Comparison of ENCODE assay signal across 21 cellular contexts in genomic region chr4:141246683-141247429, GRCh38. TPM values are rescaled to one million over a fixed set of nuclear protein-coding genes. Genes with fewer than 3 reads are reported as not detected.
DNase-seq lines count a peak whose midpoint lies in the region; ATAC-seq and TF ChIP-seq lines count a peak whose summit lies in the region.
"Had no signal": no experiment of that assay in that cellular context is flagged by ENCODE, and none has a peak within 500 bp of the region (broad histone marks: within the 10 kb centered on the region; RNA-seq: fewer than 3 reads in every experiment).

No MANE protein-coding gene starts in this region.

- H3K27ac ChIP-seq in SK-N-SH (ENCODE audit: low read depth in 2 of 2, low read length in 1 of 2) (peak overlapping the region in 1 of 2 experiments; percentile 30; a peak in 1 of 4 replicates), osteoblast (ENCODE audit: low read depth, low read length) (peak overlapping the region; percentile 42)
- H3K27ac ChIP-seq: 22Rv1, prostate gland had no signal

- TF ChIP-seq EP300 in SK-N-SH (IDR thresholded peaks at IDR 0.05; ENCODE audit: borderline replicate concordance in 1 of 2, low read depth in 1 of 2, low read length in 1 of 2), result no peak

- CTCF ChIA-PET in SK-N-SH (lab: Yijun Ruan, JAX), result no interaction called here

- no peaks in the 10 kb centered on the region for H4K20me1 ChIP-seq in SK-N-SH (ENCODE audit: insufficient read depth)
- H4K20me1 ChIP-seq in osteoblast (ENCODE audit: insufficient read depth, low read length), result no peaks in the 10 kb centered on the region

- H2AFZ ChIP-seq in SK-N-SH (ENCODE audit: low read depth), result 0 out of 2 replicates have a peak overlapping the region, but pooled peaks have one; percentile 9
- no peak overlapping the region for H2AFZ ChIP-seq in osteoblast (ENCODE audit: low read length)

- H3K4me3 ChIP-seq in SK-N-SH (ENCODE audit: low read depth in 2 of 2, low read length in 1 of 2) (no peak overlapping the region), astrocyte of the spinal cord (ENCODE audit: low read depth, low read length) (no peak overlapping the region), osteoblast (ENCODE audit: insufficient read depth, low read length) (no peak overlapping the region), BE2C (ENCODE audit: low read depth, low read length) (no peak overlapping the region)
- H3K4me3 ChIP-seq: prostate gland had no signal

- no peaks in the 10 kb centered on the region for H3K9me2 ChIP-seq in SK-N-SH

- H3K4me1 ChIP-seq in SK-N-SH (ENCODE audit: control insufficient read depth in 1 of 2, insufficient read depth in 2 of 2, low read depth in 1 of 2, low read length in 1 of 2), result peaks cover 0 to 3% of the 10 kb centered on the region in 2 experiments; a peak in 1 of 4 replicates
- peaks cover 23% of the 10 kb centered on the region for H3K4me1 ChIP-seq in osteoblast (ENCODE audit: insufficient read depth, low read length)
- no peaks in the 10 kb centered on the region for H3K4me1 ChIP-seq in BE2C
- H3K4me1 ChIP-seq: prostate gland had no signal

- in situ Hi-C loops in astrocyte of the spinal cord (cut with HindIII; ENCODE audit: low sequenced_read_pairs), result no loop called here

- H3F3A ChIP-seq in SK-N-SH (replicated peaks; ENCODE audit: insufficient read depth), result no peaks in the 10 kb centered on the region

- H3K9ac ChIP-seq in SK-N-SH, result no peak overlapping the region

- no peak for TF ChIP-seq RAD21 in SK-N-SH (IDR thresholded peaks at IDR 0.05; ENCODE audit: low read length)

- no peak for TF ChIP-seq CTCF in SK-N-SH (IDR thresholded peaks at IDR 0.05)
- no peak for TF ChIP-seq CTCF in astrocyte of the spinal cord (IDR thresholded peaks at IDR 0.05; ENCODE audit: low read depth, low read length)
- no peak for TF ChIP-seq CTCF in osteoblast (IDR thresholded peaks at IDR 0.05; ENCODE audit: extremely low read depth, low read depth, low read length)
- TF ChIP-seq CTCF in BE2C (IDR thresholded peaks at IDR 0.05; ENCODE audit: low read depth, low read length), result no peak

- H3K9me3 ChIP-seq in SK-N-SH (no peaks in the 10 kb centered on the region), osteoblast (ENCODE audit: low read depth, low read length) (no peaks in the 10 kb centered on the region), BE2C (no peaks in the 10 kb centered on the region)
- H3K9me3 ChIP-seq: prostate gland had no signal

- H3K36me3 ChIP-seq in SK-N-SH (replicated peaks in 1 of 2; ENCODE audit: control insufficient read depth in 1 of 2, insufficient read depth in 2 of 2, low read length in 1 of 2) (no peaks in the 10 kb centered on the region), osteoblast (ENCODE audit: insufficient read depth, low read length) (no peaks in the 10 kb centered on the region), BE2C (no peaks in the 10 kb centered on the region)
- H3K36me3 ChIP-seq: prostate gland had no signal

- no peak for ATAC-seq in SK-N-SH treated with all-trans-retinoic acid at 6 μM for 48 hours

- DNase-seq in SK-N-SH, result no peak
- DNase-seq in NCI-H226, result peak; percentile 53
- peak; percentile 3 for DNase-seq in astrocyte of the spinal cord (ENCODE audit: low read depth, low spot score)
- DNase-seq in osteoblast (ENCODE audit: insufficient read length, low spot score, missing footprints), result no peak
- DNase-seq in BE2C, result no peak
- DNase-seq in globus pallidus (ENCODE audit: low spot score), result no peak
- no peak for DNase-seq in DMS79 treated with DMSO at 0.1 percent for 48 hours (lab: John Stamatoyannopoulos, UW)
- DNase-seq: activated CD4-positive, alpha-beta T cell treated with anti-CD3 and anti-CD28 coated beads for 1 hour; activated naive CD4-positive, alpha-beta T cell treated with anti-CD3 and anti-CD28 coated beads, Interleukin-2, amount 10 ng/mL, durations not matched to agents 7 days and 5 days; CD8-positive, alpha-beta memory T cell; central memory CD4-positive, alpha-beta T cell; GDM1; glutamatergic neuron; mammary epithelial cell; NCI-H1105; NCI-H2081; SHP77 treated with DMSO at 0.1 percent for 48 hours; substantia nigra had no signal

- H3K79me2 ChIP-seq in SK-N-SH (ENCODE audit: insufficient read depth), result no peaks in the 10 kb centered on the region
- no peaks in the 10 kb centered on the region for H3K79me2 ChIP-seq in osteoblast (ENCODE audit: insufficient read depth, low read length)

- 79% methylated on average over 2 of the region's 2 CpGs for WGBS in SK-N-SH (ENCODE audit: low lambda C conversion rate)

- POLR2A ChIA-PET in SK-N-SH (lab: Yijun Ruan, JAX), result no interaction called here

- H3K27me3 ChIP-seq in SK-N-SH (ENCODE audit: insufficient read depth) (no peaks in the 10 kb centered on the region), osteoblast (ENCODE audit: insufficient read depth, low read length) (no peaks in the 10 kb centered on the region), BE2C (no peaks in the 10 kb centered on the region)

- no peak overlapping the region for H3K4me2 ChIP-seq in SK-N-SH
- H3K4me2 ChIP-seq in osteoblast (ENCODE audit: insufficient read depth, low read length), result peak overlapping the region; percentile 30

TF ChIP-seq in SK-N-SH, 30 proteins besides CTCF, POLR2A, EP300 and RAD21 (continues in another document):
- TF ChIP-seq REST (IDR thresholded peaks at IDR 0.05; ENCODE audit: low read depth, low read length), result no peak

TF ChIP-seq in SK-N-SH treated with all-trans-retinoic acid at 6 μM for 48 hours, 23 proteins besides CTCF, POLR2A, EP300 and RAD21:
- TF ChIP-seq TSHZ2 (CRISPR knock-in tag; IDR thresholded peaks at IDR 0.05), result no peak
- TF ChIP-seq ZFP3 (CRISPR knock-in tag; IDR thresholded peaks at IDR 0.05), result no peak
- TF ChIP-seq OSR1 (CRISPR knock-in tag; IDR thresholded peaks at IDR 0.05), result no peak
- TF ChIP-seq ZNF565 (CRISPR knock-in tag; conservative IDR thresholded peaks at IDR 0.05; ENCODE audit: low read depth), result no peak
- TF ChIP-seq BACH2 (CRISPR knock-in tag; IDR thresholded peaks at IDR 0.05; ENCODE audit: borderline replicate concordance), result no peak
- no peak for TF ChIP-seq ISL1 (CRISPR knock-in tag; IDR thresholded peaks at IDR 0.05)
- TF ChIP-seq CSRNP3 (CRISPR knock-in tag; IDR thresholded peaks at IDR 0.05), result no peak
- TF ChIP-seq ZFP30 (CRISPR knock-in tag; IDR thresholded peaks at IDR 0.05), result no peak
- no peak for TF ChIP-seq CREB5 (CRISPR knock-in tag; IDR thresholded peaks at IDR 0.05; ENCODE audit: low read depth)
- TF ChIP-seq ARNTL (CRISPR knock-in tag; IDR thresholded peaks at IDR 0.05; ENCODE audit: borderline replicate concordance, low read depth), result no peak
- no peak for TF ChIP-seq SNAI2 (CRISPR knock-in tag; IDR thresholded peaks at IDR 0.05)

RNA-seq across cellular contexts. Expression of gene ZNF330, which starts 26.2 kb away (rescaled TPM):
- 19.4 and 25.9 TPM in 2 replicates for polyA plus RNA-seq in SK-N-SH (2012; rRNA removed)
- 28.5 and 30.2 TPM in 2 replicates for polyA plus RNA-seq in SK-N-SH (2012; cell fraction: cytosol; rRNA removed)
- polyA plus RNA-seq in SK-N-SH (2012; cell fraction: nucleus; rRNA removed), result 10.5 and 21.0 TPM in 2 replicates
- total RNA-seq in osteoblast, result 33.0 and 33.7 TPM in 2 replicates
- 76.5 TPM for polyA plus RNA-seq in BE2C (2012; ENCODE audit: insufficient read depth, insufficient read length, low read depth)

Comparison
In these comparisons a context has a peak if more than half of its experiments do, and no peak if none do; other contexts are left out.
1. DNase-seq: peak in NCI-H226 (single experiment) and astrocyte of the spinal cord (single experiment); none in SK-N-SH (single experiment), osteoblast (single experiment), BE2C (single experiment), globus pallidus (single experiment) and DMS79 treated with DMSO at 0.1 percent for 48 hours (single experiment).